ENCODE assay signal across 15 cellular contexts in the genomic region with DNA sequence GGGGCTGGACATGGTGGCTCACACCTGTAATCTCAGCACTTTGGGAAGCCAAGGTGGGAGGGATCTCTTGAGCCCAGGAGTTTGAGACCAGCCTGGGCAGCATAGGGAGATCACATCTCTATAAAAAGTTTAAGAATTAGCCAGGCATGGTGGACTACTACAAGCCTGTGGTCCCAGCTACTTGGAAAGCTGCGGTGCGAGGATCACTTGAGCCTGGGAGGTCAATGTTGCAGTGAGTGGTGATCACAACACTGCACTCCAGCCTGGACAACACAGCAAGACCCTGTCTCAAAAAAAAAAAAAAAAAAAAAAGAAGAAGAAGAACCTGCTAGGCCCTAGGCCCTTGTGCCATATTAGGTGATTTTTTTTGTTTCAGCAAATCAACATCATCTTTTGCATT. TPM values are rescaled to one million over a fixed set of nuclear protein-coding genes. Genes with fewer than 3 reads are reported as not detected.
A peak's percentile ranks its signal among the peaks of the same experiment; 100 is the strongest.
DNase-seq lines count a peak whose midpoint lies in the region; ATAC-seq and TF ChIP-seq lines count a peak whose summit lies in the region.
"Had no signal": no experiment of that assay in that cellular context is flagged by ENCODE, and none has a peak within 500 bp of the region (broad histone marks: within the 10 kb centered on the region; RNA-seq: fewer than 3 reads in every experiment).

No MANE protein-coding gene starts in this region.

- no peak for TF ChIP-seq EP300 in transverse colon (IDR thresholded peaks at IDR 0.05; ENCODE audit: low read depth)

- H3K4me1 ChIP-seq in transverse colon = peaks cover 0 to 20% (median 15%) of the 10 kb centered on the region in 4 donors

- no peaks in the 10 kb centered on the region for H3K36me3 ChIP-seq in transverse colon
- H3K36me3 ChIP-seq: Peyer's patch had no signal

- 0 out of 2 replicates have a peak, but pooled peaks cover 6% of the 10 kb centered on the region for H3K36me3 Mint-ChIP-seq in HFFc6 (ENCODE audit: low read depth)

- peak overlapping the region; percentile 69; the same call in 1 of the 2 replicates for H3K4me3 Mint-ChIP-seq in HFFc6
- H3K4me3 Mint-ChIP-seq: activated CD4-positive, alpha-beta T cell treated with anti-CD3 and anti-CD28 coated beads for 36 hours; T-helper 1 cell treated with Interleukin-12 subunit alpha and Interleukin-12 subunit beta and Interleukin-4 antibody, amounts not matched to agents 30 μg/mL and 1 μg/mL, for 36 hours had no signal

- no peaks in the 10 kb centered on the region for H3K27me3 ChIP-seq in transverse colon
- H3K27me3 ChIP-seq: Peyer's patch had no signal

- CTCF ChIA-PET in RWPE1 (lab: Yijun Ruan, JAX) = interaction anchor here (1.8 kb wide), 1 partner anchor 12 kb away, joined by 10 read pairs; a partner anchor contains a TSS

- DNase-seq in HFFc6 (no peak), RWPE1 (ENCODE audit: low spot score) (no peak), glomerular visceral epithelial cell (ENCODE audit: extremely low spot score) (peak; percentile 21), transverse colon (no peak)
- DNase-seq: activated CD4-positive, alpha-beta T cell treated with anti-CD3 and anti-CD28 coated beads for 36 hours; islet precursor cell; NCI-H226; Peyer's patch; stimulated activated CD4-positive, alpha-beta T cell treated with anti-CD3 and anti-CD28 coated beads, Interleukin-2, amount 100 ng/mL, for 48 hours had no signal

- H3K9me3 Mint-ChIP-seq in HFFc6 = no peaks in the 10 kb centered on the region; the same call in 1 of the 2 replicates
- H3K9me3 Mint-ChIP-seq: IgD-negative memory B cell; T-helper 1 cell treated with Interleukin-12 subunit alpha and Interleukin-12 subunit beta and Interleukin-4 antibody, amounts not matched to agents 30 μg/mL and 1 μg/mL, for 36 hours had no signal

- POLR2A ChIA-PET in RWPE1 (lab: Yijun Ruan, JAX; ENCODE audit: low non-redundant PET) = no interaction called here

- H3K27me3 Mint-ChIP-seq in HFFc6 (ENCODE audit: insufficient read depth) = no peaks in the 10 kb centered on the region; the same call in 1 of the 2 replicates
- H3K27me3 Mint-ChIP-seq: activated CD4-positive, alpha-beta T cell treated with anti-CD3 and anti-CD28 coated beads for 36 hours; IgD-negative memory B cell; progenitor cell of endocrine pancreas had no signal

- in situ Hi-C loops in transverse colon (cut with MboI; ENCODE audit: low pct_ligation_motif_present in 1 of 4, low pct_unique_long_range_greater_than_20kb in 1 of 4, low sequenced_read_pairs in 3 of 4) = loop anchor here in 2 of 4 donors (10.0 to 25.0 kb wide), 3 partner anchors 197 to 504 kb away; a partner anchor contains a TSS

- ATAC-seq in GM18868 (IDR thresholded peaks at IDR 0.05; ENCODE audit: unreplicated experiment) (no peak), HG02642 (IDR thresholded peaks at IDR 0.05; ENCODE audit: poor library complexity, unreplicated experiment) (no peak), GM21528 (IDR thresholded peaks at IDR 0.05; ENCODE audit: low FRiP score, unreplicated experiment) (no peak)

- intact Hi-C loops in transverse colon (cut with DNase I; ENCODE audit: low total_unique reads) = no loop called here

- TF ChIP-seq POLR2A in transverse colon (IDR thresholded peaks at IDR 0.05) = no peak

- no peaks in the 10 kb centered on the region for H3K9me3 ChIP-seq in transverse colon
- H3K9me3 ChIP-seq: Peyer's patch had no signal

- H3K27ac ChIP-seq in RWPE1 = peak overlapping the region; percentile 68
- peak overlapping the region; percentile 52 to 70 (median 64) for H3K27ac ChIP-seq in transverse colon

- WGBS in transverse colon (ENCODE audit: low coverage in 1 of 2), 2 donors = 90 to 97% methylated on average over 2 of the region's 2 CpGs

- H3K4me3 ChIP-seq in transverse colon = no peak overlapping the region
- H3K4me3 ChIP-seq: Peyer's patch had no signal

- peak overlapping the region; percentile 72; the same call in 1 of the 2 replicates for H3K27ac Mint-ChIP-seq in HFFc6
- H3K27ac Mint-ChIP-seq: activated CD4-positive, alpha-beta T cell treated with anti-CD3 and anti-CD28 coated beads for 36 hours; IgD-negative memory B cell; progenitor cell of endocrine pancreas; T-helper 1 cell treated with Interleukin-12 subunit alpha and Interleukin-12 subunit beta and Interleukin-4 antibody, amounts not matched to agents 30 μg/mL and 1 μg/mL, for 36 hours had no signal

- peaks cover 44% of the 10 kb centered on the region for H3K4me1 Mint-ChIP-seq in HFFc6 (ENCODE audit: low read depth)

- no peak for TF ChIP-seq CTCF in HFFc6 (IDR thresholded peaks at IDR 0.05)
- no peak for TF ChIP-seq CTCF in RWPE1 (conservative IDR thresholded peaks at IDR 0.05; ENCODE audit: low read depth)
- no peak for TF ChIP-seq CTCF in transverse colon (IDR thresholded peaks at IDR 0.05)

RNA-seq across cellular contexts. Expression of a gene that starts 12.2 kb away (rescaled TPM):
- total RNA-seq in HFFc6 (2021; fragmentation: NEBNext Ultra II Directional; extraction: Animal tissue kit (Norgen Biotek cat#: 25700)) = 10 to 100 TPM; 11.0 to 17.1 (median 12.2) TPM
- total RNA-seq in transverse colon = 10 to 100 TPM in 1 of 4 donors, 1 to 10 TPM in 3; 1.2 to 13.5 (median 4.9) TPM

RNA-seq across cellular contexts. Expression of a gene that starts 37.5 kb away (rescaled TPM):
- 100 to 1,000 TPM in 2 of 6 experiments, 10 to 100 TPM in 4; 93.9 to 111 (median 96.2) TPM for total RNA-seq in HFFc6 (2021; fragmentation: NEBNext Ultra II Directional; extraction: Animal tissue kit (Norgen Biotek cat#: 25700))
- 100 to 1,000 TPM in 3 of 4 donors, 10 to 100 TPM in 1; 79.5 to 215 (median 136) TPM for total RNA-seq in transverse colon
